Comparison of ENCODE assay signal across 10 cellular contexts in the genomic region with DNA sequence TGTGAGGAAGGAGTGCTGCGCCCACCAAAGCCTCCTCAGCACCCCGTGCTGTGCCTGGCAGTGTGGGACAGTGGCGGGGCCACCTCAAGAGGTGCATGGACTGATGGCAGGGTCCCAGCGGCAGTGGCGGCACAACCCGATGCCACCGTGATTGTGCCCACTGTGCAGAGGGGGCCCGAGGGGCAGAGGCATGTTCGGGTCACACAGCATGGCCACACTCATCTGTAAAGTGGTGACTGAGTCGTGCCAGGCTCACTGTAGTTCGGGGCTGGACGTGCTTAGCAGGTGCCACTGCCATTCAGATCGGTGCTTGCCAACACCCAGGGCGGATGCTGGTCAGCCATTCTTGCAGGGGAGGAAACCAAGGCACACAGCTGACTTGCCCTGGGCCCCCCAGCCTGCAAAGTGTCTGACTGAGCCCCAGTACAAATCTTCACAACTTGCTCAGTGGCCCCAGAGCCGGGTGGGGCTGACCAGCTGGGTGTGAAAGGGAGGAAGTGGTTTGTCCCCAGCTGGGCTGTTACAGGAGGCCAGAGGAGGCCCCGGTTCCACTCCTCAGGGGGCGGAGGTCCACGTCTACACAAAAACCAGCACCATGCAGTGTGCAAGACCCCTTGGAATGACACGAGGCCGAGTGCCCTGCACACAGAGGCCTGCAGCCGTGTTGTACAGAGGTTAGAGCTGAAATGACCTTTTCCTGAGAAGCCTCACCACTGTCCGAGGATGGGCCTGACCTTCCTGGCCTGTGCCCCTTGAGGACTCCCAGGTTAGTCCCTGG. TPM values are rescaled to one million over a fixed set of nuclear protein-coding genes. Genes with fewer than 3 reads are reported as not detected.
DNase-seq lines count a peak whose midpoint lies in the region; ATAC-seq lines count a peak whose summit lies in the region.
"Had no signal": no experiment of that assay in that cellular context is flagged by ENCODE, and none has a peak within 500 bp of the region (broad histone marks: within the 10 kb centered on the region; RNA-seq: fewer than 3 reads in every experiment).

No MANE protein-coding gene starts in this region.

- peak overlapping the region; percentile 93 to 97 (median 95) for H3K4me3 Mint-ChIP-seq in CD4-positive, CD25-positive, alpha-beta regulatory T cell
- peak overlapping the region; percentile 88 to 93 for H3K4me3 Mint-ChIP-seq in activated T-cell treated with anti-CD3 and anti-CD28 coated beads, Interleukin-2, amount 50 U/mL, for 72 hours

- H3K9me3 ChIP-seq in CD4-positive, CD25-positive, alpha-beta regulatory T cell (ENCODE audit: control insufficient read depth in 2 of 2, low read length in 2 of 2): no peaks in the 10 kb centered on the region
- H3K9me3 ChIP-seq in mononuclear cell (ENCODE audit: low read depth, low read length): no peaks in the 10 kb centered on the region

- peak overlapping the region; percentile 98 to 100 (median 98) for H3K27ac Mint-ChIP-seq in CD4-positive, CD25-positive, alpha-beta regulatory T cell
- H3K27ac Mint-ChIP-seq in activated T-cell treated with anti-CD3 and anti-CD28 coated beads, Interleukin-2, amount 50 U/mL, for 72 hours: peak overlapping the region; percentile 91

- H3K27me3 ChIP-seq in CD4-positive, CD25-positive, alpha-beta regulatory T cell (ENCODE audit: control insufficient read depth, insufficient read depth, low read length): no peaks in the 10 kb centered on the region
- no peaks in the 10 kb centered on the region for H3K27me3 ChIP-seq in mononuclear cell (ENCODE audit: insufficient read depth, low read length)

- peak overlapping the region; percentile 94 for H3K4me3 ChIP-seq in CD4-positive, CD25-positive, alpha-beta regulatory T cell (ENCODE audit: low read depth, low read length)
- peak overlapping the region; percentile 93 for H3K4me3 ChIP-seq in mononuclear cell (ENCODE audit: low read length)

- peaks cover 33% of the 10 kb centered on the region for H3K36me3 Mint-ChIP-seq in CD4-positive, CD25-positive, alpha-beta regulatory T cell
- H3K36me3 Mint-ChIP-seq in activated T-cell treated with anti-CD3 and anti-CD28 coated beads, Interleukin-2, amount 50 U/mL, for 72 hours (ENCODE audit: insufficient read depth in 2 of 2): peaks cover 23 to 26% of the 10 kb centered on the region in 2 donors

- H3K27ac ChIP-seq in CD4-positive, CD25-positive, alpha-beta regulatory T cell (ENCODE audit: insufficient read depth, low read length, poor library complexity, severe bottlenecking): peak overlapping the region; percentile 98

- peaks cover 98% of the 10 kb centered on the region for H3K4me1 ChIP-seq in CD4-positive, CD25-positive, alpha-beta regulatory T cell (ENCODE audit: control insufficient read depth, insufficient read depth, low read length, poor library complexity, severe bottlenecking)
- peaks cover 85% of the 10 kb centered on the region for H3K4me1 ChIP-seq in mononuclear cell (ENCODE audit: insufficient read depth, low read length)

- DNase-seq in CD4-positive, CD25-positive, alpha-beta regulatory T cell: peak in 1 of 3 donors; percentile 84
- peak; percentile 58 for DNase-seq in activated T-cell treated with anti-CD3 and anti-CD28 coated beads, Interleukin-2, amount 50 U/mL, for 72 hours
- DNase-seq in NCI-H2107 treated with DMSO at 0.1 percent for 48 hours (lab: John Stamatoyannopoulos, UW; ENCODE audit: unreplicated experiment) (no peak), T-helper 9 cell (no peak)
- DNase-seq: NCI-H82 had no signal

- ATAC-seq in CD4-positive, CD25-positive, alpha-beta regulatory T cell (ENCODE audit: low read depth in 2 of 2): peak in 1 of 2 donors; percentile 2
- ATAC-seq in HG02759 (IDR thresholded peaks at IDR 0.05; ENCODE audit: unreplicated experiment) (peak; percentile 27), HG02981 (IDR thresholded peaks at IDR 0.05; ENCODE audit: unreplicated experiment) (no peak), HG03196 (IDR thresholded peaks at IDR 0.05; ENCODE audit: unreplicated experiment) (no peak)
- ATAC-seq in activated T-cell treated with anti-CD3 and anti-CD28 coated beads, Interleukin-2, amount 50 U/mL, for 72 hours (replicated peaks in 1 of 2): peak; percentile 19 to 37

- H3K36me3 ChIP-seq in CD4-positive, CD25-positive, alpha-beta regulatory T cell (ENCODE audit: control insufficient read depth, insufficient read depth, low read length): peaks cover 6% of the 10 kb centered on the region

- H3K9me3 Mint-ChIP-seq in CD4-positive, CD25-positive, alpha-beta regulatory T cell: peaks cover 0 to 9% (median 0%) of the 10 kb centered on the region in 7 donors
- H3K9me3 Mint-ChIP-seq in activated T-cell treated with anti-CD3 and anti-CD28 coated beads, Interleukin-2, amount 50 U/mL, for 72 hours: peaks cover 1 to 8% of the 10 kb centered on the region in 2 donors

- H3K27me3 Mint-ChIP-seq in CD4-positive, CD25-positive, alpha-beta regulatory T cell: peaks cover 4% of the 10 kb centered on the region
- H3K27me3 Mint-ChIP-seq in activated T-cell treated with anti-CD3 and anti-CD28 coated beads, Interleukin-2, amount 50 U/mL, for 72 hours (ENCODE audit: low read depth): no peaks in the 10 kb centered on the region

- H3K4me1 Mint-ChIP-seq in CD4-positive, CD25-positive, alpha-beta regulatory T cell: peaks cover 3 to 70% (median 38%) of the 10 kb centered on the region in 4 donors
- H3K4me1 Mint-ChIP-seq in activated T-cell treated with anti-CD3 and anti-CD28 coated beads, Interleukin-2, amount 50 U/mL, for 72 hours (ENCODE audit: low read depth): peaks cover 66% of the 10 kb centered on the region

RNA-seq across cellular contexts. Expression of gene FGD3, which starts 17.8 kb away (rescaled TPM):
- total RNA-seq in CD4-positive, CD25-positive, alpha-beta regulatory T cell: 188 TPM
- 100 to 1,000 TPM in 1 of 4 donors, 10 to 100 TPM in 3; 71.6 to 105 (median 87.2) TPM for polyA plus RNA-seq in CD4-positive, CD25-positive, alpha-beta regulatory T cell
- total RNA-seq in activated T-cell treated with anti-CD3 and anti-CD28 coated beads, Interleukin-2, amount 50 U/mL, for 72 hours: 10 to 100 TPM; 66.2 to 72.9 TPM
- total RNA-seq in mononuclear cell: 55.7 TPM
- total RNA-seq: pulmonary artery endothelial cell had no signal

Comparison
In these comparisons a context has a peak if more than half of its experiments do, and no peak if none do; other contexts are left out.
1. ATAC-seq: peak in HG02759 (single experiment) and activated T-cell treated with anti-CD3 and anti-CD28 coated beads, Interleukin-2, amount 50 U/mL, for 72 hours (2 of 2); none in HG02981 (single experiment) and HG03196 (single experiment).
2. DNase-seq: peak in activated T-cell treated with anti-CD3 and anti-CD28 coated beads, Interleukin-2, amount 50 U/mL, for 72 hours (2 of 2); none in NCI-H2107 treated with DMSO at 0.1 percent for 48 hours (single experiment) and T-helper 9 cell (single experiment).